Comparison of ENCODE assay signal across 8 cellular contexts in genomic region chr10:124916585-124917167, GRCh38. TPM values are rescaled to one million over a fixed set of nuclear protein-coding genes. Genes with fewer than 3 reads are reported as not detected.
A peak's percentile ranks its signal among the peaks of the same experiment; 100 is the strongest.
DNase-seq lines count a peak whose midpoint lies in the region; ATAC-seq, FAIRE-seq and TF ChIP-seq lines count a peak whose summit lies in the region.

No MANE protein-coding gene starts in this region.

- peaks cover 46% of the 10 kb centered on the region for H3K79me2 ChIP-seq in HepG2 (ENCODE audit: insufficient read depth, low read length)

- peak overlapping the region; percentile 84 for H3K4me2 ChIP-seq in HepG2 (ENCODE audit: low read depth, low read length)

- BruUV-seq in HepG2 (replicated peaks; lab: Mats Ljungman, UMichigan) = no TSS peak

- H3K4me1 ChIP-seq in HepG2 (ENCODE audit: insufficient read depth, low read length) = peaks cover 40% of the 10 kb centered on the region

- H3K4me3 ChIP-seq in HepG2 (replicated peaks in 1 of 3; ENCODE audit: insufficient read depth in 1 of 3, low read depth in 2 of 3, low read length in 3 of 3) = peak overlapping the region; percentile 81 to 100 (median 92)

- ATAC-seq in GM19351 (IDR thresholded peaks at IDR 0.05; ENCODE audit: unreplicated experiment) (peak; percentile 95), HG03520 (IDR thresholded peaks at IDR 0.05; ENCODE audit: unreplicated experiment) (peak; percentile 97), HepG2 (peak; percentile 96)

- H3K27me3 ChIP-seq in HepG2 (ENCODE audit: control insufficient read depth in 1 of 2, insufficient read depth in 2 of 2, low read length in 2 of 2) = no peaks in the 10 kb centered on the region; a peak in 2 of 5 replicates

- H3K9me3 ChIP-seq in HepG2 (ENCODE audit: low read length) = no peaks in the 10 kb centered on the region

- no peaks in the 10 kb centered on the region for H3K36me3 ChIP-seq in HepG2 (replicated peaks in 1 of 2; ENCODE audit: control insufficient read depth in 1 of 2, insufficient read depth in 2 of 2, low read length in 2 of 2)

- DNase-seq in NCI-H748 (lab: John Stamatoyannopoulos, UW; ENCODE audit: unreplicated experiment) (peak; percentile 94), dermis blood vessel endothelial cell (peak; percentile 98), HepG2 (ENCODE audit: low spot score) (peak; percentile 89)
- DNase-seq in activated CD4-positive, alpha-beta T cell treated with anti-CD3 and anti-CD28 coated beads, Interleukin-2, amount 50 U/mL, for 4 hours = peak; percentile 96
- peak; percentile 96 to 97 for DNase-seq in stimulated activated CD4-positive, alpha-beta T cell treated with anti-CD3 and anti-CD28 coated beads, Interleukin-2, amount 100 ng/mL, for 48 hours

- in situ Hi-C loops in HepG2 (cut with HindIII; ENCODE audit: extremely low pct_ligation_motif_present, low pct_unique_long_range_greater_than_20kb) = no loop called here

- CTCF ChIA-PET in HepG2 (lab: Yijun Ruan, JAX; ENCODE audit: low intra/inter-chr PET ratio, low total read pairs) = no interaction called here

- WGBS in HepG2 (ENCODE audit: low lambda C conversion rate) = 0% methylated on average over 16 of the region's 82 CpGs

- TF ChIP-seq EP300 in HepG2 (IDR thresholded peaks at IDR 0.05; ENCODE audit: low read depth in 2 of 2, low read length in 2 of 2) (no peak), HepG2 (CRISPR knock-in tag; IDR thresholded peaks at IDR 0.05; ENCODE audit: borderline replicate concordance) (no peak)

- TF ChIP-seq POLR2A in HepG2 (IDR thresholded peaks at IDR 0.05; ENCODE audit: insufficient read depth in 1 of 2, low read depth in 2 of 2, low read length in 2 of 2) = peak; percentile 92 to 95

- intact Hi-C loops in HepG2 (cut with micrococcal nuclease; ENCODE audit: unreplicated experiment) = loop anchor here (5.0 to 10.0 kb wide), 2 partner anchors 54 to 122 kb away; partner anchors contain the start of gene EEF1AKMT2

- TF ChIP-seq RAD21 in HepG2 (CRISPR knock-in tag; IDR thresholded peaks at IDR 0.05) = no peak; the same call in 1 of the 2 replicates

- POLR2A ChIA-PET in HepG2 (lab: Yijun Ruan, JAX) = interaction anchor here (1.2 to 2.3 kb wide), 4 partner anchors 9 to 125 kb away, joined by 3 to 9 read pairs (median 4); partner anchors contain the start of genes ABRAXAS2 and EEF1AKMT2

- H3K27ac ChIP-seq in C4-2B = peak overlapping the region; percentile 83
- H3K27ac ChIP-seq in HepG2 (ENCODE audit: extremely low read length, insufficient read depth, low read length) = peak overlapping the region; percentile 93

- H2AFZ ChIP-seq in HepG2 (ENCODE audit: low read length) = peak overlapping the region; percentile 10

- peaks cover 38% of the 10 kb centered on the region for H4K20me1 ChIP-seq in HepG2 (ENCODE audit: insufficient read depth, low read length)

- H3K9ac ChIP-seq in HepG2 (ENCODE audit: insufficient read depth, low read depth, low read length) = peak overlapping the region; percentile 95

- TF ChIP-seq CTCF in C4-2B (conservative IDR thresholded peaks at IDR 0.05) (no peak), HepG2 (CRISPR knock-in tag; IDR thresholded peaks at IDR 0.05) (peak; percentile 23; the same call in 1 of the 2 replicates)

- no peak for FAIRE-seq in HepG2 (lab: Jason Lieb, UNC)

TF ChIP-seq in HepG2, 621 proteins besides CTCF, POLR2A, EP300 and RAD21 (continues in another document):
- TF ChIP-seq, protein P1, sequence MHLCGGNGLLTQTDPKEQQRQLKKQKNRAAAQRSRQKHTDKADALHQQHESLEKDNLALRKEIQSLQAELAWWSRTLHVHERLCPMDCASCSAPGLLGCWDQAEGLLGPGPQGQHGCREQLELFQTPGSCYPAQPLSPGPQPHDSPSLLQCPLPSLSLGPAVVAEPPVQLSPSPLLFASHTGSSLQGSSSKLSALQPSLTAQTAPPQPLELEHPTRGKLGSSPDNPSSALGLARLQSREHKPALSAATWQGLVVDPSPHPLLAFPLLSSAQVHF (CRISPR knock-in tag; IDR thresholded peaks at IDR 0.05) = no peak
- TF ChIP-seq NCOA5 (CRISPR knock-in tag; IDR thresholded peaks at IDR 0.05) (no peak), ZNF484 (CRISPR knock-in tag; IDR thresholded peaks at IDR 0.05; ENCODE audit: borderline replicate concordance, low read depth) (no peak), ZNF550 (CRISPR knock-in tag; IDR thresholded peaks at IDR 0.05; ENCODE audit: borderline replicate concordance) (no peak), MED1 (CRISPR knock-in tag; IDR thresholded peaks at IDR 0.05) (peak; percentile 69; the same call in 1 of the 2 replicates), ZNF605 (CRISPR knock-in tag; IDR thresholded peaks at IDR 0.05) (peak; percentile 58; the same call in 1 of the 2 replicates), ZNF629 (CRISPR knock-in tag; conservative IDR thresholded peaks at IDR 0.05) (peak; percentile 33; the same call in 1 of the 2 replicates), LBX2 (CRISPR knock-in tag; IDR thresholded peaks at IDR 0.05; ENCODE audit: borderline replicate concordance) (no peak), ATRX (CRISPR knock-in tag; IDR thresholded peaks at IDR 0.05; ENCODE audit: borderline replicate concordance) (no peak), ZNF496 (CRISPR knock-in tag; IDR thresholded peaks at IDR 0.05; ENCODE audit: insufficient replicate concordance) (no peak), ZFP36 (IDR thresholded peaks at IDR 0.05; ENCODE audit: borderline replicate concordance, low read depth, low read length, partially characterized antibody) (no peak), SATB2 (CRISPR knock-in tag; IDR thresholded peaks at IDR 0.05) (no peak), HOXA3 (CRISPR knock-in tag; IDR thresholded peaks at IDR 0.05) (peak; percentile 89), ISX (CRISPR knock-in tag; conservative IDR thresholded peaks at IDR 0.05) (0 out of 2 replicates have a peak, but pooled peaks have one; percentile 79), ZNF205 (CRISPR knock-in tag; IDR thresholded peaks at IDR 0.05) (peak; percentile 57; the same call in 1 of the 2 replicates), ZMYM3 (CRISPR knock-in tag; IDR thresholded peaks at IDR 0.05) (no peak), HNRNPLL (IDR thresholded peaks at IDR 0.05; ENCODE audit: low read depth, low read length, poor library complexity, severe bottlenecking) (peak; percentile 82), HMGA1 (CRISPR knock-in tag; conservative IDR thresholded peaks at IDR 0.05) (no peak), CEBPG (CRISPR knock-in tag; IDR thresholded peaks at IDR 0.05) (no peak), FOXA3 (CRISPR knock-in tag; IDR thresholded peaks at IDR 0.05) (peak; percentile 37; the same call in 1 of the 2 replicates), ZNF329 (CRISPR knock-in tag; IDR thresholded peaks at IDR 0.05; ENCODE audit: low read depth) (0 out of 2 replicates have a peak, but pooled peaks have one; percentile 73), ZNF816 (CRISPR knock-in tag; IDR thresholded peaks at IDR 0.05; ENCODE audit: borderline replicate concordance) (peak; percentile 61; the same call in 1 of the 2 replicates)
- TF ChIP-seq, protein P2, sequence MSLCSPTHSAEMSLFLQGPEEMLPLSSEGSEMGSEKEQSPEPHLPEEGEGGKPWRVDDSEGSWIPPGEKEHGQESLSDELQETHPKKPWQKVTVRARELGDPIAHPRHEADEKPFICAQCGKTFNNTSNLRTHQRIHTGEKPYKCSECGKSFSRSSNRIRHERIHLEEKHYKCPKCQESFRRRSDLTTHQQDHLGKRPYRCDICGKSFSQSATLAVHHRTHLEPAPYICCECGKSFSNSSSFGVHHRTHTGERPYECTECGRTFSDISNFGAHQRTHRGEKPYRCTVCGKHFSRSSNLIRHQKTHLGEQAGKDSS (CRISPR knock-in tag; IDR thresholded peaks at IDR 0.05; ENCODE audit: borderline replicate concordance, low read depth) = no peak

RNA-seq across cellular contexts. Expression of gene ZRANB1, which starts 25.2 kb away (rescaled TPM):
- total RNA-seq in dermis blood vessel endothelial cell = 22.2 and 25.4 TPM in 2 replicates
- 19.6 and 20.7 TPM in 2 replicates for total RNA-seq in HepG2 (2016; rRNA removed; fragmentation: Illumina TruSeq; extraction: Trizol)
- total RNA-seq in HepG2 (2016; cell fraction: cytosol; rRNA removed; fragmentation: Illumina TruSeq; extraction: Trizol; ENCODE audit: low read depth) = 38.1 and 44.9 TPM in 2 replicates
- total RNA-seq in HepG2 (2016; cell fraction: insoluble cytoplasmic fraction; rRNA removed; fragmentation: Illumina TruSeq; extraction: Trizol) = 19.4 and 21.1 TPM in 2 replicates
- total RNA-seq in HepG2 (2016; cell fraction: membrane; rRNA removed; fragmentation: Illumina TruSeq; extraction: Trizol) = 26.2 and 28.8 TPM in 2 replicates
- 22.1 and 22.3 TPM in 2 replicates for total RNA-seq in HepG2 (2016; cell fraction: nucleus; rRNA removed; fragmentation: Illumina TruSeq; extraction: Trizol)
- polyA plus RNA-seq in HepG2 (2011; rRNA removed) = 9.6 and 10.3 TPM in 2 replicates
- polyA plus RNA-seq in HepG2 (2011; cell fraction: cytosol; rRNA removed) = 5.2 and 8.8 TPM in 2 replicates
- polyA plus RNA-seq in HepG2 (2011; cell fraction: nucleus; rRNA removed) = 4.3 and 5.7 TPM in 2 replicates
- polyA plus RNA-seq in HepG2 (2012) = 13.8 and 15.9 TPM in 2 replicates
- polyA plus RNA-seq in HepG2 (2016; cell fraction: cytosol; fragmentation: Illumina TruSeq; extraction: Trizol; ENCODE audit: low read depth) = 2.2 and 2.6 TPM in 2 replicates
- polyA plus RNA-seq in HepG2 (2016; cell fraction: insoluble cytoplasmic fraction; fragmentation: Illumina TruSeq; extraction: Trizol; ENCODE audit: low read depth) = 15.8 and 16.5 TPM in 2 replicates
- 7.6 and 8.4 TPM in 2 replicates for polyA plus RNA-seq in HepG2 (2016; cell fraction: membrane; fragmentation: Illumina TruSeq; extraction: Trizol; ENCODE audit: low read depth)
- 18.8 and 21.5 TPM in 2 replicates for polyA plus RNA-seq in HepG2 (2016; cell fraction: nucleus; fragmentation: Illumina TruSeq; extraction: Trizol; ENCODE audit: insufficient read depth, low read depth)
- 14.9 and 19.7 TPM in 2 replicates for polyA minus RNA-seq in HepG2 (2011; rRNA and poly(A)+ RNA removed; ENCODE audit: low replicate concordance)
- 15.5 and 21.6 TPM in 2 replicates for polyA minus RNA-seq in HepG2 (2011; cell fraction: cytosol; rRNA and poly(A)+ RNA removed)
- 30.3 and 31.8 TPM in 2 replicates for polyA minus RNA-seq in HepG2 (2011; cell fraction: nucleus; rRNA and poly(A)+ RNA removed)

Comparison
In these comparisons a context has a peak if more than half of its experiments do, and no peak if none do; other contexts are left out.
1. Peak in every context shown above with its lines: DNase-seq, ATAC-seq, H3K4me3 ChIP-seq and H3K27ac ChIP-seq.